ENCODE assay signal across 14 cellular contexts in genomic region chr5:172695431-172696054, GRCh38. TPM values are rescaled to one million over a fixed set of nuclear protein-coding genes. Genes with fewer than 3 reads are reported as not detected.
DNase-seq lines count a peak whose midpoint lies in the region; ATAC-seq and TF ChIP-seq lines count a peak whose summit lies in the region.
"Had no signal": no experiment of that assay in that cellular context is flagged by ENCODE, and none has a peak within 500 bp of the region (broad histone marks: within the 10 kb centered on the region; RNA-seq: fewer than 3 reads in every experiment).

No MANE protein-coding gene starts in this region.

- H3K9ac ChIP-seq in colonic mucosa (ENCODE audit: low read depth in 2 of 2, low read length in 2 of 2) = peak overlapping the region; percentile 4 to 29
- no peak overlapping the region for H3K9ac ChIP-seq in liver (ENCODE audit: low read depth in 1 of 2, low read length in 2 of 2)

- H3K27me3 ChIP-seq in AG04450 (ENCODE audit: control insufficient read depth, insufficient read depth, low read length) = peaks cover 10% of the 10 kb centered on the region
- H3K27me3 ChIP-seq in colonic mucosa = no peaks in the 10 kb centered on the region
- no peaks in the 10 kb centered on the region for H3K27me3 ChIP-seq in liver (ENCODE audit: control insufficient read depth in 4 of 4, insufficient read depth in 4 of 4, low read length in 3 of 4)

- no peak for ATAC-seq in GM19035 (IDR thresholded peaks at IDR 0.05; ENCODE audit: unreplicated experiment)
- ATAC-seq in GM21717 (IDR thresholded peaks at IDR 0.05; ENCODE audit: unreplicated experiment) = no peak
- ATAC-seq: A549; activated CD4-positive, alpha-beta T cell treated with anti-CD3 and anti-CD28 coated beads for 36 hours; naive thymus-derived CD4-positive, alpha-beta T cell had no signal

- no peaks in the 10 kb centered on the region; the same call in 1 of the 2 replicates for H3K9me3 ChIP-seq in AG04450 (ENCODE audit: control insufficient read depth, insufficient read depth, low read length)
- no peaks in the 10 kb centered on the region for H3K9me3 ChIP-seq in colonic mucosa
- H3K9me3 ChIP-seq in liver (ENCODE audit: control insufficient read depth in 4 of 4, low read length in 3 of 4) = no peaks in the 10 kb centered on the region
- H3K9me3 ChIP-seq: A549 had no signal

- intact Hi-C loops in colonic mucosa (cut with DNase I) = loop anchor here (5.0 to 10.0 kb wide), 2 partner anchors 53 to 131 kb away; partner anchors contain the start of gene NEURL1B

- TF ChIP-seq CTCF in AG04450 (IDR thresholded peaks at IDR 0.05; ENCODE audit: low read depth, low read length) (no peak), colonic mucosa (IDR thresholded peaks at IDR 0.05) (no peak), liver (IDR thresholded peaks at IDR 0.05; ENCODE audit: low read depth, low read length, missing input control) (no peak)

- H3K36me3 ChIP-seq in colonic mucosa (no peaks in the 10 kb centered on the region), liver (ENCODE audit: control insufficient read depth in 4 of 4, insufficient read depth in 3 of 4, low read depth in 1 of 4, low read length in 3 of 4) (no peaks in the 10 kb centered on the region)

- TF ChIP-seq RAD21 in liver (IDR thresholded peaks at IDR 0.05) = no peak

- H3K4me3 ChIP-seq in AG04450 (ENCODE audit: low read depth, low read length) = no peak overlapping the region
- no peak overlapping the region for H3K4me3 ChIP-seq in colonic mucosa
- no peak overlapping the region for H3K4me3 ChIP-seq in liver (ENCODE audit: low read depth in 1 of 3, low read length in 3 of 3)
- H3K4me3 ChIP-seq in skin epidermis = no peak overlapping the region
- H3K4me3 ChIP-seq: A549 had no signal

- POLR2A ChIA-PET in AG04450 (lab: Yijun Ruan, JAX) = no interaction called here

- DNase-seq in AG04450 (ENCODE audit: low read depth, low spot score) (no peak), colonic mucosa (no peak), GOT3 (lab: John Stamatoyannopoulos, UW) (no peak), RKO (ENCODE audit: low spot score) (no peak)
- DNase-seq: activated CD4-positive, alpha-beta T cell treated with anti-CD3 and anti-CD28 coated beads for 36 hours; activated naive CD8-positive, alpha-beta T cell treated with anti-CD3 and anti-CD28 coated beads, Interleukin-2, amount 10 ng/mL, durations not matched to agents 7 days and 5 days; naive thymus-derived CD4-positive, alpha-beta T cell; NCI-H1930; NCI-H748 treated with DMSO at 0.1 percent for 48 hours had no signal

- WGBS in liver = 78% methylated on average over 12 of the region's 12 CpGs

- H3K4me1 ChIP-seq in colonic mucosa (no peaks in the 10 kb centered on the region), liver (ENCODE audit: control insufficient read depth in 4 of 4, insufficient read depth in 4 of 4, low read length in 3 of 4) (peaks cover 0 to 10% (median 6%) of the 10 kb centered on the region in 4 donors)

- H3K27ac ChIP-seq in AG04450 (ENCODE audit: low read depth, low read length) = peak overlapping the region; percentile 21
- no peak overlapping the region for H3K27ac ChIP-seq in colonic mucosa
- H3K27ac ChIP-seq in liver (ENCODE audit: low read depth in 1 of 2, low read length in 2 of 2) = peak overlapping the region; percentile 30 to 53
- H3K27ac ChIP-seq in skin epidermis = peak overlapping the region in 13 of 21 experiments; percentile 6 to 84 (median 46)
- H3K27ac ChIP-seq: A549 had no signal

- CTCF ChIA-PET in AG04450 (lab: Charles Lee) = interaction anchor here (0.8 to 3.6 kb wide), 7 partner anchors 8 to 244 kb away, joined by 3 to 41 read pairs (median 18); no protein-coding TSS in a partner anchor

TF ChIP-seq in liver, 16 proteins besides CTCF, POLR2A, EP300 and RAD21:
- peak; percentile 48 for TF ChIP-seq REST (IDR thresholded peaks at IDR 0.05)
- no peak for TF ChIP-seq HNF4G (IDR thresholded peaks at IDR 0.05)
- TF ChIP-seq FOXA2 (IDR thresholded peaks at IDR 0.05) = no peak
TF ChIP-seq in liver: peak in this region for 1.

RNA-seq across cellular contexts. Expression of gene NEURL1B, which starts 54.5 kb away (rescaled TPM):
- polyA plus RNA-seq in AG04450 (2011; rRNA removed) (1.8 and 2.0 TPM in 2 replicates), liver (1 to 10 TPM; 1.5 to 6.3 TPM)
- polyA minus RNA-seq in AG04450 (2011; rRNA and poly(A)+ RNA removed) = 3.4 and 4.1 TPM in 2 replicates
- total RNA-seq in colonic mucosa (10 to 100 TPM; 61.6 to 99.9 TPM), liver (10 to 100 TPM in 1 of 2 donors, 1 to 10 TPM in 1; 4.8 to 10.0 TPM)

Comparison
In these comparisons a context has a peak if more than half of its experiments do, and no peak if none do; other contexts are left out.
1. H3K9ac ChIP-seq: peak in colonic mucosa (2 of 2); none in liver (0 of 2).
2. RNA of gene NEURL1B, which starts 54.5 kb away (total RNA-seq): 61.6 to 99.9 TPM in colonic mucosa; 4.8 to 10.0 TPM in liver; every median in the first group is over 4 times any median in the second.